Comparison of ENCODE assay signal across 16 cellular contexts in the genomic region with DNA sequence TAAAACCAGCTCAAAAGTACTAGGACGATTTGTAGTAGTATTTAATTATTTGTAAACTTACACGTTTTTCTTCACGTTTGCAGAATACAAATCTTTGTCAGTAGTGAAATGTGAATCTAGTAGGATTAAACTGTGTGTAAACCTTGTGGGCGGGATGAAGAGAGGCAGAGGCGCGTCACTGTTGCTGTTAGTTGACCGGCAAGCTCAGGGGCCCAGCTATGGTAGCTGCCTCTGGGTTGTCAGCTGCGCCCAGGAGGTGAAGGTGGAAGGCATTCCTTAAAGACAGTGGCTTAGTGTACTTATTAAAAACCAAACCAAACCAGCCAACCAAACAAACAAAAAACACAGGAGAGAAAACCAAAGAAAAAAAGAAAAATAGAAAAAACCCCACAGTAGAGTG.
"Had no signal": no experiment of that assay in that cellular context is flagged by ENCODE, and none has a peak within 500 bp of the region (broad histone marks: within the 10 kb centered on the region; RNA-seq: fewer than 3 reads in every experiment).

No MANE protein-coding gene starts in this region.

- DNase-seq: activated CD4-positive, alpha-beta T cell treated with anti-CD3 and anti-CD28 coated beads, Interleukin-2, amount 50 U/mL, for 48 hours; activated CD4-positive, CD25-positive, alpha-beta regulatory T cell treated with anti-CD3 and anti-CD28 coated beads, Interleukin-2, amount 50 U/mL, for 72 hours; activated CD8-positive, alpha-beta memory T cell treated with anti-CD3 and anti-CD28 coated beads, Interleukin-2, amount 50 U/mL, for 48 hours; activated effector memory CD4-positive, alpha-beta T cell treated with anti-CD3 and anti-CD28 coated beads, Interleukin-2, amount 50 U/mL, for 16 hours; colonic mucosa; kidney; left ventricle myocardium inferior; ovary; stimulated activated CD4-positive, alpha-beta T cell treated with anti-CD3 and anti-CD28 coated beads, Interleukin-15, amount 100 ng/mL, for 24 hours; stimulated activated CD4-positive, alpha-beta T cell treated with anti-CD3 and anti-CD28 coated beads, Interleukin-4, amount 100 ng/mL, for 24 hours; uterus had no signal

- H3K4me1 Mint-ChIP-seq: neural progenitor cell had no signal

- H3K4me3 ChIP-seq: cardiac muscle cell, colonic mucosa, gastroesophageal sphincter, left ventricle myocardium inferior, neural progenitor cell, ovary, uterus had no signal

- H3K27ac Mint-ChIP-seq: activated naive CD4-positive, alpha-beta T cell treated with anti-CD3 and anti-CD28 coated beads, Interleukin-2, amount 50 U/mL, for 72 hours; memory B cell; neural progenitor cell had no signal

- ATAC-seq: activated naive CD4-positive, alpha-beta T cell treated with anti-CD3 and anti-CD28 coated beads, Interleukin-2, amount 50 U/mL, for 72 hours; gastroesophageal sphincter had no signal

- H3K27ac ChIP-seq: colonic mucosa, neural progenitor cell, ovary, uterus had no signal

- H3K27me3 ChIP-seq: cardiac muscle cell, colonic mucosa, gastroesophageal sphincter, neural progenitor cell, ovary, uterus had no signal

- H3K4me3 Mint-ChIP-seq: memory B cell, neural progenitor cell had no signal

- H3K4me1 ChIP-seq: colonic mucosa, neural progenitor cell, uterus had no signal

- H3K9me3 ChIP-seq: colonic mucosa, gastroesophageal sphincter, left ventricle myocardium inferior, ovary, uterus had no signal

- H3K27me3 Mint-ChIP-seq: memory B cell had no signal

- H3K36me3 ChIP-seq: ovary, uterus had no signal

- H3K9me3 Mint-ChIP-seq: activated naive CD4-positive, alpha-beta T cell treated with anti-CD3 and anti-CD28 coated beads, Interleukin-2, amount 50 U/mL, for 72 hours; memory B cell; neural progenitor cell had no signal
